Comparison of ENCODE assay signal across 8 cellular contexts in the genomic region with DNA sequence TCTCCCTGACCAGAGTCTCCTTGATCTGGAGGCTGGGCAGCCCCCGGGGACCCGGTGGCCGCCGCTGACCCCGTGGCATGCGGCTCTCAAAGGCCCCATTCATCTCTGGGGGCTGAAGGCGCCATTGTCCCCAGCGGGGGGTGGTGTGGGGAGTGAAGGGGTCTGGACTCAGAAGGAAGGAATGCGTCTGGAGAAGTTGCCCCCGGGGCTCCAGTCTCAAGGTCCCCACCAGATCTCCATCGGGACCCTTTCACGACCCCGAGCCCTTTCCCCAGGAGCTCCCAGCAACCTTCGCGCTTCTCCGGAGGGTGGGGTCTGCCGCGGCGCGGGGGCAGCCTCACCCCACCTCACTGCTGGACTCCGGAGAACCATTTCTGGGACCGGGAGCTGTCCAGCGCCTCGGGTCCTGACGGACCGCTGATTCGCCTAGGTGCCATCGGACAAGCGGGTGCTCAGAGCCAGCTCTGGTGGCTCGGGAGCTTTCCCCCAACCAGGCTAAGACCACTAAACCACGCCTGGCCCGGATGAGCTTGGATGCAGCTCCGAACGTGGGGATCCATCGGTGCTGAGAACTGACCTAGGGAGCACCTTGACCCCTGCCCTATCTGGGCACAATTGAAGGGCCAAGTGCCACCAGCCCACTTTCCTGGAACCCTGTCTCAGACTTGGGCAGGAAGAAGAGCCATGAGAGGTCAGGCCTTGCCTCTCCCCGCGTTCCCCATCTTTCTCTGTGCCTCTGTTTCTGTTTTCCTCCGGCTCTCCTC. TPM values are rescaled to one million over a fixed set of nuclear protein-coding genes. Genes with fewer than 3 reads are reported as not detected.
A peak's percentile ranks its signal among the peaks of the same experiment; 100 is the strongest.
DNase-seq lines count a peak whose midpoint lies in the region; FAIRE-seq and TF ChIP-seq lines count a peak whose summit lies in the region.

No MANE protein-coding gene starts in this region.

- H3K4me1 ChIP-seq in cardiac muscle cell (ENCODE audit: low read depth), result no peaks in the 10 kb centered on the region

- no peaks in the 10 kb centered on the region for H3K9me3 ChIP-seq in cardiac muscle cell (ENCODE audit: low read depth)

- H3K4me3 ChIP-seq in cardiac muscle cell, result no peak overlapping the region

- H3K27me3 ChIP-seq in cardiac muscle cell, result peaks cover 64% of the 10 kb centered on the region

- no peak for FAIRE-seq in urothelium cell line (lab: Jason Lieb, UNC)

- no peaks in the 10 kb centered on the region for H3K36me3 ChIP-seq in cardiac muscle cell

- DNase-seq in cardiac muscle cell (ENCODE audit: low read depth in 1 of 2, low spot score in 1 of 2), result peak; percentile 50 to 88
- no peak for DNase-seq in cardiac septum (ENCODE audit: low spot score)
- DNase-seq in caudate nucleus (lab: John Stamatoyannopoulos, UW), result peak in 39 of 61 donors; percentile 6 to 74 (median 54)
- DNase-seq in islet precursor cell, result peak; percentile 98
- peak; percentile 58 for DNase-seq in urothelium cell line (ENCODE audit: low spot score)
- no peak for DNase-seq in kidney glomerular epithelial cell (lab: John Stamatoyannopoulos, UW)
- DNase-seq in SKM-1 treated with dmso at 0.1 percent for 144 hours (lab: John Stamatoyannopoulos, UW; ENCODE audit: unreplicated experiment), result no peak
- DNase-seq in NK-92 (lab: John Stamatoyannopoulos, UW; ENCODE audit: unreplicated experiment), result no peak

- no peak overlapping the region for H3K27ac ChIP-seq in cardiac muscle cell
- H3K27ac ChIP-seq in caudate nucleus (ENCODE audit: low read depth, low read length), result peak overlapping the region; percentile 97

- intact Hi-C loops in cardiac septum (cut with DNase I), result loop anchor here (5.0 kb wide), 1 partner anchor 39 kb away; a partner anchor contains a TSS

- no peak for TF ChIP-seq CTCF in cardiac muscle cell (IDR thresholded peaks at IDR 0.05; ENCODE audit: low read depth, low read length)

RNA-seq across cellular contexts. Expression of a gene that starts 5.2 kb away (rescaled TPM):
- total RNA-seq in cardiac muscle cell (0.46 and 0.63 TPM in 2 replicates), cardiac septum (16.9 TPM)
- 0.77 and 1.2 TPM in 2 replicates for polyA plus RNA-seq in cardiac muscle cell

RNA-seq across cellular contexts. Expression of a gene that starts 40.3 kb away (rescaled TPM):
- 101 and 108 TPM in 2 replicates for total RNA-seq in cardiac muscle cell
- 41.7 and 58.1 TPM in 2 replicates for polyA plus RNA-seq in cardiac muscle cell
- total RNA-seq in cardiac septum, result 115 TPM

Comparison
In these comparisons a context has a peak if more than half of its experiments do, and no peak if none do; other contexts are left out.
1. DNase-seq: peak in cardiac muscle cell (2 of 2), caudate nucleus (39 of 61), islet precursor cell (single experiment) and urothelium cell line (single experiment); none in cardiac septum (single experiment), kidney glomerular epithelial cell (single experiment), SKM-1 treated with dmso at 0.1 percent for 144 hours (single experiment) and NK-92 (single experiment).
2. RNA of a gene that starts 5.2 kb away (total RNA-seq): 16.9 TPM in cardiac septum (single experiment); 0.46 to 0.63 TPM in cardiac muscle cell; every median in the first group is over 10 times any median in the second.